1 cellular context compared by ENCODE assay signal in the genomic region with DNA sequence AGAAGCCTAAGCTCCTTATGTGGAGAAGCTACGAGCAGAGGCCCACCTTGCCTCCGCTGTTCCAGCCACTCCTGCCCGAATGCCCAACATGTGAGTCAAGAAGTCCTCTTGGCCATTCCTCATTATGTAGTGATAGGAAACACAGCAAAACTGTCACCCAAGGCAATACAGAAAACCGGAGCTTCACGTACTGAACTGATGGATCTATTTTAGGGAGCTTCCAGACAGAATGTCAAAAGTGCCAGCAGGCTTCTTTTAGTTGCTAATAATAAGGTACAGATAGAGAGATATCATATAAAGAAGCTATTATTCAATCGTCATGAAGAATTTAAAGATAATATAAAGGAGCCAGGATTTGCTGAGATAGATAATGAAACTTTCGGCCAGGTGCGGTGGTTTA.
TF ChIP-seq lines count a peak whose summit lies in the region.

No MANE protein-coding gene starts in this region.

TF ChIP-seq in GM23338, 12 proteins besides CTCF, POLR2A, EP300 and RAD21 (continued from another document):
- TF ChIP-seq REST (IDR thresholded peaks at IDR 0.05; ENCODE audit: unreplicated experiment), result no peak
- no peak for TF ChIP-seq ZNF331 (CRISPR knock-in tag; IDR thresholded peaks at IDR 0.05; ENCODE audit: low read depth)
- TF ChIP-seq STAT1 (IDR thresholded peaks at IDR 0.05; ENCODE audit: unreplicated experiment), result no peak
- TF ChIP-seq EZH2 (IDR thresholded peaks at IDR 0.05; ENCODE audit: low read depth, unreplicated experiment), result no peak
